Comparison of ENCODE assay signal across 21 cellular contexts in the genomic region with DNA sequence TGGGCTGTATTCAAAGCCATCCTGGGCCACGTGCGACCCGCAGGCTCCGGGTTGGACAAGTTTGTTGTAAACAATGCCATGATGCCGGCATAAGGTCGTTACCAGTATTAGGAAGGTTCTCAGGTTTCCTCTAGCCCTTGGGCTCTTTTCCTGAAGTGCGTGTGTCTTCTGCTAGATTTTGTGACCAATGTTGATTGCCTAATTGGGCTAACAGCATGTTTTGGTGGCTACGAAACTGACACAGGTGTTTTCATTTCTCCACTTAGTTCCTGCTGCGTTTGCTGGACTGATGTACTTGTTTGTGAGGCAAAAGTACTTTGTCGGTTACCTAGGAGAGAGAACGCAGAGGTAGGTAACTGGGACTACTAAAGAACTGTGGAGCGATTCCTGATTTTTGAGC.
"Had no signal": no experiment of that assay in that cellular context is flagged by ENCODE, and none has a peak within 500 bp of the region (broad histone marks: within the 10 kb centered on the region; RNA-seq: fewer than 3 reads in every experiment).

No MANE protein-coding gene starts in this region.

- H3K36me3 ChIP-seq: colonic mucosa, left ventricle myocardium inferior, tibial nerve, vagina had no signal

- H3K9me3 ChIP-seq: colonic mucosa, left ventricle myocardium inferior, mucosa of descending colon, vagina had no signal

- H3K27ac ChIP-seq: colonic mucosa, left ventricle myocardium inferior, tibial nerve, vagina had no signal

- H3K27me3 ChIP-seq: colonic mucosa, tibial nerve, vagina had no signal

- H3K4me1 ChIP-seq: colonic mucosa, tibial nerve, vagina had no signal

- ATAC-seq: activated CD8-positive, alpha-beta T cell treated with anti-CD3 and anti-CD28 coated beads, Interleukin-2, amount 10 ng/mL, durations not matched to agents 7 days and 5 days; esophagus mucosa; mucosa of descending colon; naive thymus-derived CD4-positive, alpha-beta T cell had no signal

- FAIRE-seq: endometrium, kidney had no signal

- DNase-seq: activated CD4-positive, alpha-beta T cell treated with anti-CD3 and anti-CD28 coated beads, Interleukin-2, amount 10 ng/mL, durations not matched to agents 24 days and 14 days; activated CD4-positive, CD25-positive, alpha-beta regulatory T cell; activated CD8-positive, alpha-beta memory T cell treated with anti-CD3 and anti-CD28 coated beads, Interleukin-2, amount 50 U/mL, for 4 hours; activated CD8-positive, alpha-beta T cell treated with anti-CD3 and anti-CD28 coated beads, Interleukin-2, amount 10 ng/mL, durations not matched to agents 7 days and 5 days; activated effector memory CD4-positive, alpha-beta T cell treated with anti-CD3 and anti-CD28 coated beads, Interleukin-2, amount 50 U/mL, for 16 hours; activated naive CD8-positive, alpha-beta T cell treated with anti-CD3 and anti-CD28 coated beads for 36 hours; activated T-cell treated with anti-CD3 and anti-CD28 coated beads, Interleukin-2, amount 50 U/mL, for 48 hours; amygdala; central memory CD4-positive, alpha-beta T cell; colonic mucosa; kidney; left ventricle myocardium inferior; mucosa of descending colon; naive thymus-derived CD4-positive, alpha-beta T cell; retina; stimulated activated CD4-positive, alpha-beta T cell treated with anti-CD3 and anti-CD28 coated beads, Interleukin-4, amount 100 ng/mL, for 1 hour; stimulated activated naive CD4-positive, alpha-beta T cell had no signal

- H3K4me3 ChIP-seq: colonic mucosa, left ventricle myocardium inferior, mucosa of descending colon, tibial nerve, vagina had no signal
